1 cellular context compared by ENCODE assay signal in the genomic region with DNA sequence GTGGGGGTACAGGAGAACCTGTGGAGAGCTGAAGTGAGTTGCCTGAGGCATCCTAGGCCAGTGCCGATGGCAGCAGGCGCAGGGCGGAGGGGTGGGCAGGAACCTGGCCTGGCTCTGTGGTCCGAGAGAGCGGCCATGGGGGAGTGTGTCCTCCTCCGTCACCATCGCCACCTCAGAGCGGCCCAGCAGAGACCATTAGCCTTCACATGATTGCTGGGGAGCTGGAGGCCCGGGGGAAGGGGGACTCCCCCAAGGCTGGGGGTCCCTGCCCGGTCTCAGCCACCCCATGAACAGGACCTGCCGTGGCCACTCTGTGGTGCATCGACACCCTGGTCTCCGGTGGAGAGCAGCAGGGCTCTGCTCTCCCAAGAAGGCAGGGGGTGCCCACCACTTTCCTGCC.
TF ChIP-seq lines count a peak whose summit lies in the region.

No MANE protein-coding gene starts in this region.

TF ChIP-seq in H1, 55 proteins besides CTCF, POLR2A, EP300 and RAD21:
- no peak for TF ChIP-seq SP2 (IDR thresholded peaks at IDR 0.05; ENCODE audit: low read length)
- TF ChIP-seq SIX5 (IDR thresholded peaks at IDR 0.05; ENCODE audit: low read depth, low read length): no peak
